Comparison of ENCODE assay signal across 9 cellular contexts in genomic region chr12:46562625-46563228, GRCh38.
DNase-seq lines count a peak whose midpoint lies in the region; ATAC-seq, FAIRE-seq and TF ChIP-seq lines count a peak whose summit lies in the region.
"Had no signal": no experiment of that assay in that cellular context is flagged by ENCODE, and none has a peak within 500 bp of the region (broad histone marks: within the 10 kb centered on the region; RNA-seq: fewer than 3 reads in every experiment).

No MANE protein-coding gene starts in this region.

- H3K27me3 ChIP-seq in bronchial epithelial cell (ENCODE audit: control insufficient read depth, insufficient read depth, low read length) (no peaks in the 10 kb centered on the region), right atrium auricular region (no peaks in the 10 kb centered on the region)

- TF ChIP-seq CTCF in bronchial epithelial cell (IDR thresholded peaks at IDR 0.05; ENCODE audit: insufficient read depth, low read length, severe bottlenecking): no peak
- TF ChIP-seq CTCF in right atrium auricular region (IDR thresholded peaks at IDR 0.05): no peak

- FAIRE-seq in bronchial epithelial cell (lab: Jason Lieb, UNC): peak; percentile 7

- DNase-seq in DMS153 (lab: John Stamatoyannopoulos, UW): peak; percentile 81
- DNase-seq in MV-4-11 (lab: John Stamatoyannopoulos, UW): peak; percentile 78
- DNase-seq in bronchial epithelial cell (ENCODE audit: low read depth): peak; percentile 97
- peak; percentile 75 for DNase-seq in myocyte (ENCODE audit: low read depth)
- DNase-seq in right atrium auricular region (ENCODE audit: low spot score): no peak
- no peak for DNase-seq in NCI-H2081 treated with DMSO at 0.1 percent for 48 hours (lab: John Stamatoyannopoulos, UW)
- DNase-seq: activated naive CD4-positive, alpha-beta T cell had no signal

- H3K27ac ChIP-seq in right atrium auricular region: no peak overlapping the region

- H3K4me1 ChIP-seq in right atrium auricular region: peaks cover 0 to 17% of the 10 kb centered on the region in 2 donors

- H3K36me3 ChIP-seq in bronchial epithelial cell (ENCODE audit: control insufficient read depth, insufficient read depth, low read length) (no peaks in the 10 kb centered on the region), right atrium auricular region (no peaks in the 10 kb centered on the region)

- peaks cover 5 to 26% of the 10 kb centered on the region in 2 donors for H3K9me3 ChIP-seq in right atrium auricular region

- H3K4me3 ChIP-seq in bronchial epithelial cell (ENCODE audit: low read depth, low read length) (no peak overlapping the region), right atrium auricular region (no peak overlapping the region)

- ATAC-seq in GM19023 (IDR thresholded peaks at IDR 0.05; ENCODE audit: unreplicated experiment) (no peak), HG02610 (IDR thresholded peaks at IDR 0.05; ENCODE audit: unreplicated experiment) (no peak)

Comparison
In these comparisons a context has a peak if more than half of its experiments do, and no peak if none do; other contexts are left out.
1. DNase-seq: peak in DMS153 (single experiment), MV-4-11 (single experiment), bronchial epithelial cell (single experiment) and myocyte (single experiment); none in right atrium auricular region (single experiment) and NCI-H2081 treated with DMSO at 0.1 percent for 48 hours (single experiment).